16 cellular contexts compared by ENCODE assay signal in genomic region chr12:6219980-6220379, GRCh38. TPM values are rescaled to one million over a fixed set of nuclear protein-coding genes. Genes with fewer than 3 reads are reported as not detected.
DNase-seq lines count a peak whose midpoint lies in the region; ATAC-seq, FAIRE-seq and TF ChIP-seq lines count a peak whose summit lies in the region.
"Had no signal": no experiment of that assay in that cellular context is flagged by ENCODE, and none has a peak within 500 bp of the region (broad histone marks: within the 10 kb centered on the region; RNA-seq: fewer than 3 reads in every experiment).

No MANE protein-coding gene starts in this region.

- no peaks in the 10 kb centered on the region for H3K9me3 ChIP-seq in K562 (replicated peaks; ENCODE audit: control insufficient read depth, insufficient read depth, low read depth, low read length)
- H3K9me3 ChIP-seq in right cardiac atrium (ENCODE audit: control insufficient read depth, low read length) = no peaks in the 10 kb centered on the region

- no peak for ATAC-seq in K562
- ATAC-seq in right cardiac atrium = peak; percentile 12 to 44
- ATAC-seq in activated CD8-positive, alpha-beta memory T cell treated with anti-CD3 and anti-CD28 coated beads, Interleukin-2, amount 10 ng/mL, durations not matched to agents 7 days and 5 days = no peak
- ATAC-seq in HG03139 (IDR thresholded peaks at IDR 0.05; ENCODE audit: unreplicated experiment) = no peak
- ATAC-seq: activated CD4-positive, alpha-beta T cell treated with anti-CD3 and anti-CD28 coated beads for 36 hours; stimulated activated effector memory CD8-positive, alpha-beta T cell treated with anti-CD3 and anti-CD28 coated beads, Interleukin-12 subunit alpha, Interleukin-12 subunit beta, amount 100 ng/mL, for 72 hours had no signal

- CTCF ChIA-PET in K562 (lab: Yijun Ruan, JAX; ENCODE audit: low intra/inter-chr PET ratio) = no interaction called here
- CTCF ChIA-PET in activated CD8-positive, alpha-beta memory T cell treated with anti-CD3 and anti-CD28 coated beads, Interleukin-2, amount 10 ng/mL, durations not matched to agents 7 days and 5 days (lab: Charles Lee) = interaction anchor here (1.7 to 1.9 kb wide), 2 partner anchors 23 to 25 kb away, joined by 4 to 8 read pairs; no protein-coding TSS in a partner anchor

- H3K36me3 Mint-ChIP-seq in mesothelial cell of epicardium = no peaks in the 10 kb centered on the region
- no peaks in the 10 kb centered on the region for H3K36me3 Mint-ChIP-seq in activated CD8-positive, alpha-beta memory T cell treated with anti-CD3 and anti-CD28 coated beads, Interleukin-2, amount 10 ng/mL, durations not matched to agents 7 days and 5 days
- H3K36me3 Mint-ChIP-seq: stimulated activated effector memory CD8-positive, alpha-beta T cell treated with anti-CD3 and anti-CD28 coated beads, Interleukin-12 subunit alpha, Interleukin-12 subunit beta, amount 100 ng/mL, for 72 hours had no signal

- H3K4me3 ChIP-seq in K562 = no peak overlapping the region
- H3K4me3 ChIP-seq in right cardiac atrium (ENCODE audit: low read length) = no peak overlapping the region
- H3K4me3 ChIP-seq in skin epidermis = no peak overlapping the region
- H3K4me3 ChIP-seq: GM23248 had no signal

- H3K9me3 Mint-ChIP-seq in mesothelial cell of epicardium = no peaks in the 10 kb centered on the region
- H3K9me3 Mint-ChIP-seq in activated CD8-positive, alpha-beta memory T cell treated with anti-CD3 and anti-CD28 coated beads, Interleukin-2, amount 10 ng/mL, durations not matched to agents 7 days and 5 days (ENCODE audit: low read depth) = no peaks in the 10 kb centered on the region
- H3K9me3 Mint-ChIP-seq: activated T-cell treated with anti-CD3 and anti-CD28 coated beads, Interleukin-2, amount 50 U/mL, for 24 hours; dendritic cell treated with granulocyte-macrophage colony-stimulating factor and Interleukin-4, amounts not matched to agents 40 ng/mL and 50 ng/mL, for 4 days; stimulated activated effector memory CD8-positive, alpha-beta T cell treated with anti-CD3 and anti-CD28 coated beads, Interleukin-12 subunit alpha, Interleukin-12 subunit beta, amount 100 ng/mL, for 72 hours had no signal

- no peaks in the 10 kb centered on the region for H3K36me3 ChIP-seq in K562 (ENCODE audit: control insufficient read depth, insufficient read depth, low read length)

- no peak for TF ChIP-seq EP300 in K562 (IDR thresholded peaks at IDR 0.05; ENCODE audit: low read length)

- H3K27ac ChIP-seq in C4-2B (peak overlapping the region; percentile 2; the same call in 1 of the 2 replicates), K562 (ENCODE audit: extremely low read depth, low read depth, low read length) (no peak overlapping the region), right cardiac atrium (ENCODE audit: low read length) (peak overlapping the region; percentile 55), skin epidermis (peak overlapping the region in 15 of 21 experiments; percentile 18 to 98 (median 61))
- H3K27ac ChIP-seq: GM23248 had no signal

- TF ChIP-seq CTCF in C4-2B (conservative IDR thresholded peaks at IDR 0.05) = no peak
- no peak for TF ChIP-seq CTCF in K562 (IDR thresholded peaks at IDR 0.05 in 2 of 3, conservative IDR thresholded peaks at IDR 0.05 in 1 of 3; ENCODE audit: insufficient read depth in 2 of 3, low read depth in 1 of 3, low read length in 3 of 3)
- TF ChIP-seq CTCF in mesothelial cell of epicardium (IDR thresholded peaks at IDR 0.05; ENCODE audit: unreplicated experiment) = no peak

- no peak for TF ChIP-seq POLR2A in K562 (conservative IDR thresholded peaks at IDR 0.05)

- no peak overlapping the region for H3K4me2 ChIP-seq in K562 (ENCODE audit: insufficient read depth, low read length)

- TF ChIP-seq RAD21 in K562 (CRISPR knock-in tag; conservative IDR thresholded peaks at IDR 0.05 in 1 of 2, IDR thresholded peaks at IDR 0.05 in 1 of 2) = no peak

- H3K4me1 ChIP-seq in K562 (replicated peaks in 1 of 2; ENCODE audit: control insufficient read depth in 2 of 2, insufficient read depth in 2 of 2, low read length in 2 of 2) (peaks cover 2 to 5% of the 10 kb centered on the region in 2 experiments; a peak in 4 of 5 replicates), right cardiac atrium (ENCODE audit: control insufficient read depth, insufficient read depth, low read length) (peaks cover 13% of the 10 kb centered on the region)

- 2% methylated on average over 5 of the region's 6 CpGs for WGBS in K562 (ENCODE audit: insufficient coverage, low coverage, missing lambda C conversion rate)
- WGBS in right cardiac atrium = 54% methylated on average over 6 of the region's 6 CpGs

- no peaks in the 10 kb centered on the region for H3K79me2 ChIP-seq in K562 (ENCODE audit: control insufficient read depth, insufficient read depth, low read length)

- FAIRE-seq in K562 (lab: Jason Lieb, UNC) = no peak

- POLR2A ChIA-PET in K562 (lab: Yijun Ruan, JAX) = no interaction called here

- peaks cover 17 to 55% of the 10 kb centered on the region in 2 experiments for H3K27me3 ChIP-seq in K562 (ENCODE audit: control insufficient read depth in 2 of 2, insufficient read depth in 2 of 2, low read length in 2 of 2)
- H3K27me3 ChIP-seq in right cardiac atrium (ENCODE audit: control insufficient read depth, insufficient read depth) = no peaks in the 10 kb centered on the region

- H3K4me1 Mint-ChIP-seq in mesothelial cell of epicardium = peaks cover 31% of the 10 kb centered on the region
- H3K4me1 Mint-ChIP-seq in activated CD8-positive, alpha-beta memory T cell treated with anti-CD3 and anti-CD28 coated beads, Interleukin-2, amount 10 ng/mL, durations not matched to agents 7 days and 5 days = peaks cover 15% of the 10 kb centered on the region

- no peak overlapping the region for H3K27ac Mint-ChIP-seq in mesothelial cell of epicardium
- H3K27ac Mint-ChIP-seq in activated CD8-positive, alpha-beta memory T cell treated with anti-CD3 and anti-CD28 coated beads, Interleukin-2, amount 10 ng/mL, durations not matched to agents 7 days and 5 days = no peak overlapping the region
- H3K27ac Mint-ChIP-seq: activated CD4-positive, alpha-beta T cell treated with anti-CD3 and anti-CD28 coated beads for 36 hours; activated T-cell treated with anti-CD3 and anti-CD28 coated beads, Interleukin-2, amount 50 U/mL, for 24 hours; dendritic cell treated with granulocyte-macrophage colony-stimulating factor and Interleukin-4, amounts not matched to agents 40 ng/mL and 50 ng/mL, for 4 days; stimulated activated effector memory CD8-positive, alpha-beta T cell treated with anti-CD3 and anti-CD28 coated beads, Interleukin-12 subunit alpha, Interleukin-12 subunit beta, amount 100 ng/mL, for 72 hours had no signal

- DNase-seq in K562 (ENCODE audit: extremely low read depth in 1 of 4, low spot score in 3 of 4) = no peak
- peak in 1 of 3 donors; percentile 62 for DNase-seq in right cardiac atrium
- DNase-seq in mesothelial cell of epicardium (ENCODE audit: low spot score in 2 of 2, unreplicated experiment in 2 of 2) = no peak
- DNase-seq in activated CD8-positive, alpha-beta memory T cell treated with anti-CD3 and anti-CD28 coated beads, Interleukin-2, amount 10 ng/mL, durations not matched to agents 7 days and 5 days = no peak
- DNase-seq in activated naive CD4-positive, alpha-beta T cell treated with anti-CD3 and anti-CD28 coated beads, Interleukin-2, amount 50 U/mL, for 16 hours = no peak
- DNase-seq: activated CD4-positive, alpha-beta T cell treated with anti-CD3 and anti-CD28 coated beads for 36 hours; activated T-cell treated with anti-CD3 and anti-CD28 coated beads, Interleukin-2, amount 50 U/mL, for 24 hours; GM23248; Kasumi-1; NCI-H1694; NCI-H526 had no signal

- no peak overlapping the region for H3K4me3 Mint-ChIP-seq in mesothelial cell of epicardium
- no peak overlapping the region for H3K4me3 Mint-ChIP-seq in activated CD8-positive, alpha-beta memory T cell treated with anti-CD3 and anti-CD28 coated beads, Interleukin-2, amount 10 ng/mL, durations not matched to agents 7 days and 5 days
- H3K4me3 Mint-ChIP-seq: activated CD4-positive, alpha-beta T cell treated with anti-CD3 and anti-CD28 coated beads for 36 hours; activated T-cell treated with anti-CD3 and anti-CD28 coated beads, Interleukin-2, amount 50 U/mL, for 24 hours; dendritic cell treated with granulocyte-macrophage colony-stimulating factor and Interleukin-4, amounts not matched to agents 40 ng/mL and 50 ng/mL, for 4 days; stimulated activated effector memory CD8-positive, alpha-beta T cell treated with anti-CD3 and anti-CD28 coated beads, Interleukin-12 subunit alpha, Interleukin-12 subunit beta, amount 100 ng/mL, for 72 hours had no signal

- in situ Hi-C loops in K562 (cut with MboI) = no loop called here

- no TSS peak for BruUV-seq in K562 (replicated peaks; lab: Mats Ljungman, UMichigan)

- no peaks in the 10 kb centered on the region for H3K9me1 ChIP-seq in K562 (ENCODE audit: control insufficient read depth, insufficient read depth, low read length)

- H4K20me1 ChIP-seq in K562 (replicated peaks; ENCODE audit: control insufficient read depth, insufficient read depth, low read length) = no peaks in the 10 kb centered on the region

- H3K27me3 Mint-ChIP-seq in mesothelial cell of epicardium (ENCODE audit: low read depth) = no peaks in the 10 kb centered on the region
- peaks cover 3% of the 10 kb centered on the region for H3K27me3 Mint-ChIP-seq in activated CD8-positive, alpha-beta memory T cell treated with anti-CD3 and anti-CD28 coated beads, Interleukin-2, amount 10 ng/mL, durations not matched to agents 7 days and 5 days
- H3K27me3 Mint-ChIP-seq: activated CD4-positive, alpha-beta T cell treated with anti-CD3 and anti-CD28 coated beads for 36 hours; activated T-cell treated with anti-CD3 and anti-CD28 coated beads, Interleukin-2, amount 50 U/mL, for 24 hours had no signal

- H2AFZ ChIP-seq in K562 (ENCODE audit: low read depth, low read length) = no peak overlapping the region
- H2AFZ ChIP-seq: GM23248 had no signal

- no peak overlapping the region for H3K9ac ChIP-seq in K562 (ENCODE audit: insufficient read depth in 1 of 2, low read depth in 2 of 2, low read length in 2 of 2)
- H3K9ac ChIP-seq: GM23248 had no signal

- intact Hi-C loops in K562 (cut with micrococcal nuclease) (no loop called here), right cardiac atrium (cut with DNase I) (no loop called here)

RNA-seq across cellular contexts. Expression of gene CD9, which starts 19.8 kb away (rescaled TPM):
- total RNA-seq in K562 (2011; cell fraction: chromatin; rRNA removed; ENCODE audit: low replicate concordance) = 1.1 and 6.1 TPM in 2 replicates
- 2.9 and 5.0 TPM in 2 replicates for total RNA-seq in K562 (2011; cell fraction: nucleolus; rRNA removed)
- 2.5 and 2.7 TPM in 2 replicates for total RNA-seq in K562 (2011; cell fraction: nucleoplasm; rRNA removed)
- 0.41 and 0.45 TPM in 2 replicates for total RNA-seq in K562 (2014; rRNA removed)
- total RNA-seq in K562 (2014; rRNA removed; fragmentation: Illumina TruSeq; extraction: Trizol) = 0.29 and 0.62 TPM in 2 replicates
- 0.41 and 0.43 TPM in 2 replicates for total RNA-seq in K562 (2015; rRNA removed; fragmentation: Illumina TruSeq; extraction: Trizol)
- total RNA-seq in K562 (2021) = 1.2 and 2.0 TPM in 2 replicates
- 5.6 and 11.9 TPM in 2 replicates for polyA plus RNA-seq in K562 (2011; rRNA removed)
- 5.8 and 12.8 TPM in 2 replicates for polyA plus RNA-seq in K562 (2011; cell fraction: cytosol; rRNA removed)
- 3.2 and 8.1 TPM in 2 replicates for polyA plus RNA-seq in K562 (2011; cell fraction: nucleus; rRNA removed)
- polyA plus RNA-seq in K562 (2012) = 1.2 and 1.3 TPM in 2 replicates
- polyA plus RNA-seq in K562 (2014; fragmentation: Illumina TruSeq; extraction: Trizol) = 0.42 and 0.65 TPM in 2 replicates
- under 1 TPM; 0.59 to 0.74 TPM for polyA plus RNA-seq in K562 (2014; fragmentation: Nextera tagmentation; extraction: Ambion mirVana)
- 0.49 and 1.2 TPM in 2 replicates for polyA plus RNA-seq in K562 (2014; rRNA removed)
- polyA minus RNA-seq in K562 (2011; rRNA and poly(A)+ RNA removed) = 6.0 and 10.7 TPM in 2 replicates
- polyA minus RNA-seq in K562 (2011; cell fraction: cytosol; rRNA and poly(A)+ RNA removed) = 2.6 and 6.0 TPM in 2 replicates
- 2.2 and 4.1 TPM in 2 replicates for polyA minus RNA-seq in K562 (2011; cell fraction: nucleus; rRNA and poly(A)+ RNA removed)
- total RNA-seq in right cardiac atrium = 100 to 1,000 TPM; 117 to 248 (median 134) TPM
- 212 TPM for polyA plus RNA-seq in right cardiac atrium
- 20.0 to 22.6 TPM (median 22.3 TPM) in 3 replicates for total RNA-seq in mesothelial cell of epicardium
- total RNA-seq in activated CD8-positive, alpha-beta memory T cell treated with anti-CD3 and anti-CD28 coated beads, Interleukin-2, amount 10 ng/mL, durations not matched to agents 7 days and 5 days = 10 to 100 TPM in 1 of 2 experiments, 1 to 10 TPM in 1; 3.8 to 20.4 TPM

Comparison
In these comparisons a context has a peak if more than half of its experiments do, and no peak if none do; other contexts are left out.
1. ATAC-seq: peak in right cardiac atrium (2 of 2); none in K562 (single experiment), activated CD8-positive, alpha-beta memory T cell treated with anti-CD3 and anti-CD28 coated beads, Interleukin-2, amount 10 ng/mL, durations not matched to agents 7 days and 5 days (single experiment) and HG03139 (single experiment).